In genomic region chr20:53071833-53072232, GRCh38 we compare ENCODE assay signal across 1 cellular context.
TF ChIP-seq lines count a peak whose summit lies in the region.

No MANE protein-coding gene starts in this region.

TF ChIP-seq in GM23338, 12 proteins besides CTCF, POLR2A, EP300 and RAD21 (continued from another document):
- TF ChIP-seq ZNF462 (CRISPR knock-in tag; IDR thresholded peaks at IDR 0.05) (no peak), CREB1 (CRISPR knock-in tag; IDR thresholded peaks at IDR 0.05; ENCODE audit: low read depth) (no peak), ZNF331 (CRISPR knock-in tag; IDR thresholded peaks at IDR 0.05; ENCODE audit: low read depth) (no peak), EZH2 (IDR thresholded peaks at IDR 0.05; ENCODE audit: low read depth, unreplicated experiment) (no peak), ETS1 (IDR thresholded peaks at IDR 0.05) (no peak), POLR2AphosphoS5 (IDR thresholded peaks at IDR 0.05; ENCODE audit: low read depth) (no peak), JUNB (IDR thresholded peaks at IDR 0.05; ENCODE audit: unreplicated experiment) (no peak), REST (IDR thresholded peaks at IDR 0.05; ENCODE audit: unreplicated experiment) (no peak), NANOG (IDR thresholded peaks at IDR 0.05; ENCODE audit: borderline replicate concordance) (no peak), EZH2phosphoT487 (IDR thresholded peaks at IDR 0.05; ENCODE audit: unreplicated experiment) (no peak)
